28 cellular contexts compared by ENCODE assay signal in genomic region chr13:95005300-95005699, GRCh38.
"Had no signal": no experiment of that assay in that cellular context is flagged by ENCODE, and none has a peak within 500 bp of the region (broad histone marks: within the 10 kb centered on the region; RNA-seq: fewer than 3 reads in every experiment).

No MANE protein-coding gene starts in this region.

- H3K27me3 ChIP-seq: pancreas, testis, uterus had no signal

- H3K36me3 ChIP-seq: neutrophil, pancreas, spleen, suprapubic skin, tibial artery, transverse colon, upper lobe of right lung, uterus had no signal

- ATAC-seq: naive thymus-derived CD8-positive, alpha-beta T cell; natural killer cell treated with Interleukin-12 subunit alpha and Interleukin-12 subunit beta and Interleukin-15 and Interleukin-18, amount 100 ng/mL, for 72 hours; pancreas; psoas muscle; right cardiac atrium; sciatic nerve; stimulated activated memory B cell treated with anti-CD40 and anti-IgM and Interleukin-4, amounts not matched to agents 10 μg/mL and 1 μg/mL and 100 μg/mL, for 72 hours; stimulated activated naive CD8-positive, alpha-beta T cell treated with anti-CD3 and anti-CD28 coated beads, Interleukin-15, amount 100 ng/mL, for 72 hours; stimulated activated naive CD8-positive, alpha-beta T cell treated with anti-CD3 and anti-CD28 coated beads, Interleukin-15, Interleukin-2, amounts not matched to agents 100 U/mL and 50 U/mL, for 24 hours; upper lobe of right lung had no signal

- H3K4me2 ChIP-seq: smooth muscle cell had no signal

- H3K4me3 ChIP-seq: pancreas, psoas muscle, skin epidermis, smooth muscle cell, spleen, suprapubic skin, testis, tibial artery, transverse colon, upper lobe of right lung, uterus had no signal

- H3K9me3 ChIP-seq: neutrophil, pancreas, psoas muscle, spleen, suprapubic skin, testis, tibial artery, transverse colon, upper lobe of right lung, uterus had no signal

- H3K4me1 ChIP-seq: pancreas, testis had no signal

- H3K27ac ChIP-seq: neutrophil, pancreas, psoas muscle, spleen, suprapubic skin, testis, tibial artery, transverse colon, upper lobe of right lung, uterus had no signal

- FAIRE-seq: pancreas had no signal

- DNase-seq: naive thymus-derived CD8-positive, alpha-beta T cell; nephron progenitor cell; nucleus accumbens; pancreas; psoas muscle; right cardiac atrium; spleen; stimulated activated CD4-positive, alpha-beta T cell treated with anti-CD3 and anti-CD28 coated beads, Interleukin-12 subunit alpha, Interleukin-12 subunit beta, amount 100 ng/mL, for 4 hours; stimulated activated CD4-positive, alpha-beta T cell treated with anti-CD3 and anti-CD28 coated beads, Interleukin-1b, Interleukin-23, amount 100 ng/mL, for 48 hours; stimulated activated CD4-positive, alpha-beta T cell treated with anti-CD3 and anti-CD28 coated beads, Interleukin-4, amount 100 ng/mL, for 1 hour; stimulated activated CD4-positive, alpha-beta T cell treated with anti-CD3 and anti-CD28 coated beads, Interleukin-4, amount 100 ng/mL, for 4 hours; stimulated activated CD8-positive, alpha-beta memory T cell treated with anti-CD3 and anti-CD28 coated beads, Interleukin-4, amount 100 ng/mL, for 48 hours; stimulated activated naive CD4-positive, alpha-beta T cell; stimulated activated naive CD8-positive, alpha-beta T cell treated with anti-CD3 and anti-CD28 coated beads, Interleukin-15, amount 100 ng/mL, for 72 hours; stimulated activated naive CD8-positive, alpha-beta T cell treated with anti-CD3 and anti-CD28 coated beads, Interleukin-15, Interleukin-2, amounts not matched to agents 100 U/mL and 50 U/mL, for 24 hours; substantia nigra; testis; tibial artery; transverse colon; upper lobe of right lung; uterus had no signal
